Comparison of ENCODE assay signal across 8 cellular contexts in genomic region chr16:1413684-1414531, GRCh38. TPM values are rescaled to one million over a fixed set of nuclear protein-coding genes. Genes with fewer than 3 reads are reported as not detected.
DNase-seq lines count a peak whose midpoint lies in the region; ATAC-seq and TF ChIP-seq lines count a peak whose summit lies in the region.

No MANE protein-coding gene starts in this region.

- DNase-seq in SIG-M5 treated with dmso at 0.1 percent for 504 hours (lab: John Stamatoyannopoulos, UW; ENCODE audit: unreplicated experiment) = peak; percentile 39
- DNase-seq in SIG-M5 (lab: John Stamatoyannopoulos, UW) = no peak
- DNase-seq in HPDE6-E6E7 (ENCODE audit: extremely low spot score) = peak; percentile 31
- DNase-seq in SK-N-DZ (ENCODE audit: low spot score) = peak; percentile 66
- DNase-seq in activated naive CD4-positive, alpha-beta T cell treated with anti-CD3 and anti-CD28 coated beads, Interleukin-2, amount 50 U/mL, for 72 hours (ENCODE audit: low spot score in 2 of 2) = peak; percentile 79 to 83
- DNase-seq in left cardiac atrium = peak; percentile 58
- DNase-seq in retinal pigment epithelial cell (ENCODE audit: low read depth) = no peak

- peak overlapping the region; percentile 67 for H3K4me3 ChIP-seq in retinal pigment epithelial cell (ENCODE audit: low read length)

- no peaks in the 10 kb centered on the region for H3K36me3 Mint-ChIP-seq in activated naive CD4-positive, alpha-beta T cell treated with anti-CD3 and anti-CD28 coated beads, Interleukin-2, amount 50 U/mL, for 72 hours

- peak; percentile 62 for TF ChIP-seq CTCF in retinal pigment epithelial cell (conservative IDR thresholded peaks at IDR 0.05; ENCODE audit: low read depth, low read length)

- peak; percentile 64 to 71 for ATAC-seq in activated naive CD4-positive, alpha-beta T cell treated with anti-CD3 and anti-CD28 coated beads, Interleukin-2, amount 50 U/mL, for 72 hours
- ATAC-seq in left cardiac atrium (peak; percentile 53 to 54), GM21447 (IDR thresholded peaks at IDR 0.05; ENCODE audit: unreplicated experiment) (no peak)

- no peaks in the 10 kb centered on the region for H3K9me3 Mint-ChIP-seq in activated naive CD4-positive, alpha-beta T cell treated with anti-CD3 and anti-CD28 coated beads, Interleukin-2, amount 50 U/mL, for 72 hours

- intact Hi-C loops in left cardiac atrium (cut with DNase I) = no loop called here

- peak overlapping the region; percentile 84 to 87 for H3K27ac Mint-ChIP-seq in activated naive CD4-positive, alpha-beta T cell treated with anti-CD3 and anti-CD28 coated beads, Interleukin-2, amount 50 U/mL, for 72 hours

RNA-seq across cellular contexts. Expression of gene UNKL, which starts 0.6 kb away (rescaled TPM):
- 13.7 and 16.2 TPM in 2 replicates for polyA plus RNA-seq in SK-N-DZ (2014; cell fraction: cytosol; rRNA removed)
- polyA plus RNA-seq in SK-N-DZ (2014; cell fraction: nucleus; rRNA removed) = 80.1 and 109 TPM in 2 replicates
- 10 to 100 TPM; 38.0 to 72.1 TPM for total RNA-seq in activated naive CD4-positive, alpha-beta T cell treated with anti-CD3 and anti-CD28 coated beads, Interleukin-2, amount 50 U/mL, for 72 hours
- 10 to 100 TPM in 1 of 2 donors, 1 to 10 TPM in 1; 6.4 to 13.6 TPM for total RNA-seq in left cardiac atrium

RNA-seq across cellular contexts. Expression of gene UQCC4, which starts 6.6 kb away (rescaled TPM):
- polyA plus RNA-seq in SK-N-DZ (2014; cell fraction: cytosol; rRNA removed) = 31.5 and 51.8 TPM in 2 replicates
- polyA plus RNA-seq in SK-N-DZ (2014; cell fraction: nucleus; rRNA removed) = 38.6 and 41.7 TPM in 2 replicates
- 10 to 100 TPM; 12.4 to 15.2 TPM for total RNA-seq in activated naive CD4-positive, alpha-beta T cell treated with anti-CD3 and anti-CD28 coated beads, Interleukin-2, amount 50 U/mL, for 72 hours
- total RNA-seq in left cardiac atrium = 10 to 100 TPM; 10.0 to 13.0 TPM

RNA-seq across cellular contexts. Expression of gene PERCC1, which starts 17.0 kb away (rescaled TPM):
- 2.0 and 5.6 TPM in 2 replicates for polyA plus RNA-seq in SK-N-DZ (2014; cell fraction: cytosol; rRNA removed)
- 1.2 and 3.3 TPM in 2 replicates for polyA plus RNA-seq in SK-N-DZ (2014; cell fraction: nucleus; rRNA removed)
- total RNA-seq in activated naive CD4-positive, alpha-beta T cell treated with anti-CD3 and anti-CD28 coated beads, Interleukin-2, amount 50 U/mL, for 72 hours = under 1 TPM in 1 of 2 donors, not detected in 1; 0.27 TPM
- not detected for total RNA-seq in left cardiac atrium

RNA-seq across cellular contexts. Expression of gene CCDC154, which starts 30.4 kb away (rescaled TPM):
- 0.27 and 0.35 TPM in 2 replicates for polyA plus RNA-seq in SK-N-DZ (2014; cell fraction: cytosol; rRNA removed)
- 2.1 and 5.8 TPM in 2 replicates for polyA plus RNA-seq in SK-N-DZ (2014; cell fraction: nucleus; rRNA removed)
- 1 to 10 TPM; 2.6 to 3.6 TPM for total RNA-seq in activated naive CD4-positive, alpha-beta T cell treated with anti-CD3 and anti-CD28 coated beads, Interleukin-2, amount 50 U/mL, for 72 hours
- total RNA-seq in left cardiac atrium = 1 to 10 TPM in 1 of 2 donors, under 1 TPM in 1; 0.68 to 1.1 TPM

Comparison
In these comparisons a context has a peak if more than half of its experiments do, and no peak if none do; other contexts are left out.
1. DNase-seq: peak in SIG-M5 treated with dmso at 0.1 percent for 504 hours (single experiment), HPDE6-E6E7 (single experiment), SK-N-DZ (single experiment), activated naive CD4-positive, alpha-beta T cell treated with anti-CD3 and anti-CD28 coated beads, Interleukin-2, amount 50 U/mL, for 72 hours (2 of 2) and left cardiac atrium (single experiment); none in SIG-M5 (single experiment) and retinal pigment epithelial cell (single experiment).